Comparison of ENCODE assay signal across 1 cellular context in the genomic region with DNA sequence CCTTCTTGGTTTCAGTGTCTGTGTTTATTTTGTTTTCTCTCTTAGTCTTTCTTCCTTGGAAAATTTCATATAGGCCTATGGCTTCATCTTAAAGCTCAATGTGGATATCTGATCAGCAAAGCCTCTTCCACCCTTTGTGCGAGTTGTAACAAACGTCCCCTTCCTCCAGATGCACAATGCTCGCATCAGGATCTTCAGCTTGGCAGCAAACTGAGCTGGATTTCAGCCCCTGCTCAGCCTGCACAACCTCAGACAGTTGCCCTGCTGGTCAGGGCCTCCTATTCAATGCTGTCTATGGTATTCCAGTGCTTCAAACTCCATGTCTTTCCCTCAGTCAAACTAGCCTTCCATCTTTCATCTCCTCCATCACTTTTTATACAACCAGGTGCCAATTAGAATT.
TF ChIP-seq lines count a peak whose summit lies in the region.

No MANE protein-coding gene starts in this region.

TF ChIP-seq in IMR-90, 13 proteins besides CTCF, POLR2A, EP300 and RAD21:
- TF ChIP-seq CEBPB (IDR thresholded peaks at IDR 0.05; ENCODE audit: low read depth, low read length) (no peak), RFX5 (IDR thresholded peaks at IDR 0.05; ENCODE audit: low read depth, low read length) (no peak), SMC3 (IDR thresholded peaks at IDR 0.05; ENCODE audit: low read depth, low read length) (no peak), MAZ (IDR thresholded peaks at IDR 0.05; ENCODE audit: borderline replicate concordance, low read depth, low read length) (no peak), MAFK (IDR thresholded peaks at IDR 0.05; ENCODE audit: low read depth, low read length) (no peak), NFE2L2 (IDR thresholded peaks at IDR 0.05; ENCODE audit: low read depth, low read length) (no peak), RCOR1 (IDR thresholded peaks at IDR 0.05; ENCODE audit: insufficient replicate concordance, low read length) (no peak), MXI1 (IDR thresholded peaks at IDR 0.05; ENCODE audit: borderline replicate concordance, low read depth, low read length) (no peak), USF2 (IDR thresholded peaks at IDR 0.05; ENCODE audit: low read depth, low read length) (no peak), ELK1 (IDR thresholded peaks at IDR 0.05; ENCODE audit: borderline replicate concordance, low read depth, low read length) (no peak), FOS (IDR thresholded peaks at IDR 0.05; ENCODE audit: low read depth, low read length) (no peak), BHLHE40 (IDR thresholded peaks at IDR 0.05; ENCODE audit: low read depth, low read length) (no peak), CHD1 (IDR thresholded peaks at IDR 0.05; ENCODE audit: low read depth, low read length) (no peak)
TF ChIP-seq in IMR-90: peak in this region for 0.
